Comparison of ENCODE assay signal across 21 cellular contexts in the genomic region with DNA sequence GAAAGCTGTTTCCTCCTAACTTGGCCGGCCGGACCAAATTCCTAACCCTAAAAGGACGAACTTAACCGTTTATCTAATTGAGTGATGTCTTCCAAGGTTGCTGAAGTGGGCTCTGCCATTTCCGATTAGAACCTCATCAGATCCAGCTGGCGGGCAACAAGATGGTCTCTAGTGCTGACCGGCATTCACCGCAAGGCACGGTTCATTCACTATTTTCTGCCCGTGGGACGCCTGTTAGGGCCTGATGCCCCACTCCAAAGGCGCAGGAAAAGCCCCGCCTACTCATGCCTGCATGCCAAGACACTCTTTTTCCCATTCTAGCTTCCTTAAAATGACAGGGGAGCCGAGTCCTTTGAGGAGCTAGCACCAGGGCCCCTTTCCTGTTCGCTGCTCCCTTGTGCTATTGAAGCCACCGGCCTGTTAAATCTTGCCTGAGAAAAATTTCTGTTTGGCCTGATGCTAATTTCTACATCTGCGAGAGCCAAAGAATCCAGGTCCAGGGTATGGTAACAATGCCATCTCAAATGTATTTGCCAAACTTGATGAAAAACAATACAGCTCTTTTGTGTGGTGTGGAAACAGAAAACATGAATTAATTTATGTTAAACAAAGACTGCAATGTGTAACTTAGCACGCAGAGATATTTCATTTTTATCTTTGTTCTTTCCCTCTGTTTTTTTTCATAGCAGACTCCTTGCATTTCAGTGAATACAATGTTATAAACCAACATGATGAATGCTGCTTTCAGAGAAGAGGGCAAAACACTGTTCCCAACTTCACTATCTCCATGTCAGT.
DNase-seq lines count a peak whose midpoint lies in the region; ATAC-seq, FAIRE-seq and TF ChIP-seq lines count a peak whose summit lies in the region.
"Had no signal": no experiment of that assay in that cellular context is flagged by ENCODE, and none has a peak within 500 bp of the region (broad histone marks: within the 10 kb centered on the region; RNA-seq: fewer than 3 reads in every experiment).

No MANE protein-coding gene starts in this region.

- ATAC-seq in HG02884 (IDR thresholded peaks at IDR 0.05; ENCODE audit: unreplicated experiment) = no peak
- no peak for ATAC-seq in CD4-positive, alpha-beta T cell (ENCODE audit: poor library complexity)
- ATAC-seq: HCT116, K562 had no signal

- intact Hi-C loops in CD4-positive, alpha-beta T cell (cut with DNase I, micrococcal nuclease) = no loop called here

- no peaks in the 10 kb centered on the region for H3K27me3 Mint-ChIP-seq in CD4-positive, alpha-beta T cell
- H3K27me3 Mint-ChIP-seq: CD4-positive, alpha-beta memory T cell had no signal

- H4K91ac ChIP-seq in H1 (replicated peaks; ENCODE audit: insufficient read length, low read length) = no peak overlapping the region

- TF ChIP-seq CTCF in H1 (IDR thresholded peaks at IDR 0.05; ENCODE audit: control extremely low read depth in 1 of 3, insufficient read depth in 1 of 3, low read depth in 1 of 3, low read length in 3 of 3) = no peak
- TF ChIP-seq CTCF in CD4-positive, alpha-beta T cell (IDR thresholded peaks at IDR 0.05) = no peak

- CTCF ChIA-PET in H1 (lab: Charles Lee; ENCODE audit: partially characterized antibody) = no interaction called here
- CTCF ChIA-PET in CD4-positive, alpha-beta T cell (lab: Charles Lee) = no interaction called here

- H3K4ac ChIP-seq in H1 (replicated peaks; ENCODE audit: insufficient read length, low read depth, low read length) = no peak overlapping the region

- H2BK12ac ChIP-seq in H1 (ENCODE audit: low read depth, low read length) = no peak overlapping the region

- no peak overlapping the region for H3K4me3 ChIP-seq in H1 (ENCODE audit: extremely low read depth in 1 of 4, insufficient read depth in 2 of 4, low read depth in 3 of 4, low read length in 4 of 4)
- H3K4me3 ChIP-seq: K562 had no signal

- no peak overlapping the region; the same call in 1 of the 2 replicates for H2BK15ac ChIP-seq in H1 (ENCODE audit: low read length)

- TF ChIP-seq RAD21 in H1 (IDR thresholded peaks at IDR 0.05 in 1 of 2, conservative IDR thresholded peaks at IDR 0.05 in 1 of 2; ENCODE audit: low read depth in 2 of 2, low read length in 2 of 2) = no peak

- no peak for TF ChIP-seq EP300 in H1 (IDR thresholded peaks at IDR 0.05; ENCODE audit: borderline replicate concordance in 1 of 2, low read depth in 2 of 2, low read length in 2 of 2)

- no peak overlapping the region for H3K27ac Mint-ChIP-seq in CD4-positive, alpha-beta T cell
- H3K27ac Mint-ChIP-seq: CD4-positive, alpha-beta memory T cell had no signal

- H3K56ac ChIP-seq in H1 (replicated peaks; ENCODE audit: insufficient read length, low read depth, low read length) = no peak overlapping the region

- H2AK5ac ChIP-seq in H1 (ENCODE audit: low read depth, low read length) = no peak overlapping the region

- H4K5ac ChIP-seq in H1 (ENCODE audit: insufficient read length, low read depth, low read length) = no peak overlapping the region

- no peak overlapping the region for H3K9ac ChIP-seq in H1 (replicated peaks in 1 of 4; ENCODE audit: extremely low read depth in 1 of 4, low read depth in 3 of 4, low read length in 3 of 4)

- H2BK5ac ChIP-seq in H1 (ENCODE audit: low read depth, low read length) = no peak overlapping the region

- no peak overlapping the region for H3K23ac ChIP-seq in H1 (ENCODE audit: insufficient read length)

- no peak for FAIRE-seq in H1 (lab: Jason Lieb, UNC)
- FAIRE-seq: A204.1, K562 had no signal

- no peaks in the 10 kb centered on the region for H3K36me3 ChIP-seq in H1 (ENCODE audit: control insufficient read depth in 2 of 4, insufficient read depth in 4 of 4, low read length in 3 of 4)

- H3K9me3 ChIP-seq in H1 (ENCODE audit: insufficient read depth in 2 of 2, low read depth in 1 of 2, low read length in 1 of 2) = no peaks in the 10 kb centered on the region
- no peaks in the 10 kb centered on the region for H3K9me3 ChIP-seq in CD4-positive, alpha-beta T cell (ENCODE audit: control insufficient read depth, low read length)

- DNase-seq in COLO829 (ENCODE audit: low spot score) (peak; percentile 7), H1 (ENCODE audit: low read depth in 1 of 2, low spot score in 2 of 2) (no peak), inferior parietal cortex (ENCODE audit: extremely low spot score) (peak; percentile 26), putamen (ENCODE audit: low spot score) (peak; percentile 33), LoVo (ENCODE audit: low spot score) (no peak), NCI-H774 (lab: John Stamatoyannopoulos, UW) (no peak)
- DNase-seq in CD4-positive, alpha-beta T cell = no peak
- DNase-seq: Calu3; CD4-positive, alpha-beta memory T cell; DMS79; MV-4-11; NCI-H187; NCI-H2107; NCI-H510A treated with DMSO at 0.1 percent for 48 hours; NCI-H82; OCI-M1; Right ventricle myocardium superior had no signal

- H3K79me2 ChIP-seq in H1 (ENCODE audit: control insufficient read depth in 1 of 2, insufficient read depth in 2 of 2, low read length in 2 of 2) = no peaks in the 10 kb centered on the region

- H4K20me1 ChIP-seq in H1 (replicated peaks in 1 of 2; ENCODE audit: control insufficient read depth in 1 of 2, insufficient read depth in 2 of 2, low read length in 2 of 2) = no peaks in the 10 kb centered on the region

- H3K36me3 Mint-ChIP-seq in CD4-positive, alpha-beta T cell (ENCODE audit: low read depth) = no peaks in the 10 kb centered on the region
- H3K36me3 Mint-ChIP-seq: CD4-positive, alpha-beta memory T cell had no signal

- H3K4me3 Mint-ChIP-seq in CD4-positive, alpha-beta T cell = no peak overlapping the region
- H3K4me3 Mint-ChIP-seq: CD4-positive, alpha-beta memory T cell had no signal

- peaks cover 8% of the 10 kb centered on the region for H3K9me3 Mint-ChIP-seq in CD4-positive, alpha-beta T cell

- H2AFZ ChIP-seq in H1 (ENCODE audit: low read length) = peak overlapping the region; percentile 70; the same call in 1 of the 2 replicates

- H3K27ac ChIP-seq in H1 (ENCODE audit: low read depth, low read length) = no peak overlapping the region
- no peak overlapping the region for H3K27ac ChIP-seq in CD4-positive, alpha-beta T cell (ENCODE audit: low read depth, low read length)

- H2BK20ac ChIP-seq in H1 (ENCODE audit: low read length) = no peak overlapping the region

- no peak for TF ChIP-seq POLR2A in H1 (IDR thresholded peaks at IDR 0.05; ENCODE audit: control extremely low read depth in 1 of 2, low read depth in 2 of 2, low read length in 2 of 2)

- H4K8ac ChIP-seq in H1 (ENCODE audit: extremely low read depth, insufficient read depth, low read length) = no peak overlapping the region

- H3K14ac ChIP-seq in H1 (ENCODE audit: insufficient read length) = no peak overlapping the region

- no peak overlapping the region for H3K4me2 ChIP-seq in H1 (ENCODE audit: insufficient read depth in 1 of 2, low read depth in 2 of 2, low read length in 2 of 2)

- 96% methylated on average over 18 of the region's 18 CpGs; no CpG with 5 or more reads in 1 of the 2 experiments for WGBS in H1 (ENCODE audit: extremely low coverage in 1 of 2, insufficient coverage in 1 of 2, insufficient read length in 1 of 2, insufficient replicate concordance in 2 of 2, low coverage in 1 of 2, low lambda C conversion rate in 2 of 2, missing lambda C conversion rate in 1 of 2), 2 experiments

- H3K4me1 Mint-ChIP-seq in CD4-positive, alpha-beta T cell (ENCODE audit: low read depth) = no peaks in the 10 kb centered on the region
- H3K4me1 Mint-ChIP-seq: CD4-positive, alpha-beta memory T cell had no signal

- H3K4me1 ChIP-seq in H1 (replicated peaks in 1 of 4; ENCODE audit: control insufficient read depth in 3 of 4, insufficient read depth in 4 of 4, low read length in 3 of 4) = peaks cover 0 to 2% (median 0%) of the 10 kb centered on the region in 4 experiments; a peak in 1 of 7 replicates

- no peaks in the 10 kb centered on the region for H3K23me2 ChIP-seq in H1 (ENCODE audit: low read depth, low read length)

- H3K27me3 ChIP-seq in H1 (replicated peaks in 1 of 4; ENCODE audit: control insufficient read depth in 3 of 4, extremely low read depth in 1 of 4, insufficient read depth in 3 of 4, low read length in 3 of 4) = no peaks in the 10 kb centered on the region
- no peaks in the 10 kb centered on the region for H3K27me3 ChIP-seq in CD4-positive, alpha-beta T cell (ENCODE audit: control insufficient read depth, insufficient read depth, low read length)

- no peaks in the 10 kb centered on the region for H3K79me1 ChIP-seq in H1 (ENCODE audit: low read depth, low read length)

- POLR2A ChIA-PET in H1 (lab: Charles Lee; ENCODE audit: partially characterized antibody) = no interaction called here
- POLR2A ChIA-PET in CD4-positive, alpha-beta T cell (lab: Charles Lee) = no interaction called here

- H2BK120ac ChIP-seq in H1 (replicated peaks; ENCODE audit: low read depth, low read length) = no peak overlapping the region

- H3K18ac ChIP-seq in H1 (ENCODE audit: extremely low read depth, low read length) = no peak overlapping the region

TF ChIP-seq in H1, 55 proteins besides CTCF, POLR2A, EP300 and RAD21 (continues in another document):
- TF ChIP-seq SRF (IDR thresholded peaks at IDR 0.05; ENCODE audit: low read depth, low read length) (no peak), KDM4A (IDR thresholded peaks at IDR 0.05; ENCODE audit: low read depth, low read length, severe bottlenecking) (no peak), NANOG (IDR thresholded peaks at IDR 0.05; ENCODE audit: insufficient read depth, low read depth, low read length, poor library complexity, severe bottlenecking) (no peak), TEAD4 (IDR thresholded peaks at IDR 0.05; ENCODE audit: low read depth, low read length) (no peak), GABPA (IDR thresholded peaks at IDR 0.05; ENCODE audit: borderline replicate concordance, insufficient read depth, low read length) (no peak)

Comparison
In these comparisons a context has a peak if more than half of its experiments do, and no peak if none do; other contexts are left out.
1. DNase-seq: peak in COLO829 (single experiment), inferior parietal cortex (single experiment) and putamen (single experiment); none in H1 (0 of 2), LoVo (single experiment), CD4-positive, alpha-beta T cell (0 of 10) and NCI-H774 (single experiment).